26 cellular contexts compared by ENCODE assay signal in genomic region chr20:45907219-45907948, GRCh38.
"Had no signal": no experiment of that assay in that cellular context is flagged by ENCODE, and none has a peak within 500 bp of the region (broad histone marks: within the 10 kb centered on the region; RNA-seq: fewer than 3 reads in every experiment).

No MANE protein-coding gene starts in this region.

- H3K27ac ChIP-seq: SJSA1 had no signal

- FAIRE-seq: astrocyte, RCC 7860, TTC549 had no signal

- DNase-seq: activated B cell treated with CpG ODN at 0.5 μM for 24 hours; activated CD4-positive, alpha-beta T cell treated with anti-CD3 and anti-CD28 coated beads for 1 hour; activated CD4-positive, alpha-beta T cell treated with anti-CD3 and anti-CD28 coated beads, Interleukin-2, amount 10 ng/mL, durations not matched to agents 24 days and 14 days; activated CD4-positive, alpha-beta T cell treated with anti-CD3 and anti-CD28 coated beads, Interleukin-2, amount 50 U/mL, for 48 hours; activated CD8-positive, alpha-beta memory T cell treated with anti-CD3 and anti-CD28 coated beads, Interleukin-2, amount 10 ng/mL, durations not matched to agents 7 days and 5 days; activated effector memory CD4-positive, alpha-beta T cell treated with Interleukin-2 at 50 U/mL for 16 hours; activated naive CD4-positive, alpha-beta T cell; activated T-cell treated with anti-CD3 and anti-CD28 coated beads, Interleukin-2, amount 50 U/mL, for 24 hours; amygdala; Karpas-422; MM.1S; NCI-H1105; NCI-H1436; NCI-H1694 treated with DMSO at 0.1 percent for 48 hours; NCI-H2029 treated with DMSO at 0.1 percent for 48 hours; NCI-H345; NCI-H510A; NCI-H526 treated with DMSO at 0.1 percent for 48 hours; NCI-H82; OCI-M1; SHP77 had no signal

- H3K4me3 ChIP-seq: SJSA1 had no signal

- ATAC-seq: activated CD8-positive, alpha-beta memory T cell treated with anti-CD3 and anti-CD28 coated beads, Interleukin-2, amount 10 ng/mL, durations not matched to agents 7 days and 5 days; SK-N-SH treated with all-trans-retinoic acid at 6 μM for 48 hours had no signal

- H3K27me3 ChIP-seq: SJSA1 had no signal

- H3K9me3 ChIP-seq: SJSA1 had no signal

- H3K36me3 ChIP-seq: SJSA1 had no signal
